11 cellular contexts compared by ENCODE assay signal in genomic region chr2:42854207-42854818, GRCh38.
A peak's percentile ranks its signal among the peaks of the same experiment; 100 is the strongest.
DNase-seq lines count a peak whose midpoint lies in the region; ATAC-seq and TF ChIP-seq lines count a peak whose summit lies in the region.
"Had no signal": no experiment of that assay in that cellular context is flagged by ENCODE, and none has a peak within 500 bp of the region (broad histone marks: within the 10 kb centered on the region; RNA-seq: fewer than 3 reads in every experiment).

No MANE protein-coding gene starts in this region.

- no peaks in the 10 kb centered on the region for H3K4me1 Mint-ChIP-seq in stimulated activated memory B cell treated with anti-CD40 and anti-IgM and Interleukin-4, amounts not matched to agents 10 μg/mL and 1 μg/mL and 100 μg/mL, for 72 hours
- no peaks in the 10 kb centered on the region for H3K4me1 Mint-ChIP-seq in stimulated activated naive CD8-positive, alpha-beta T cell treated with anti-CD3 and anti-CD28 coated beads, Interleukin-15, amount 100 ng/mL, for 72 hours

- ATAC-seq in RWPE2 (ENCODE audit: low read depth) = peak; percentile 84
- no peak for ATAC-seq in HG03565 (IDR thresholded peaks at IDR 0.05; ENCODE audit: unreplicated experiment)
- ATAC-seq in stimulated activated memory B cell treated with anti-CD40 and anti-IgM and Interleukin-4, amounts not matched to agents 10 μg/mL and 1 μg/mL and 100 μg/mL, for 72 hours = no peak
- ATAC-seq in stimulated activated naive CD8-positive, alpha-beta T cell treated with anti-CD3 and anti-CD28 coated beads, Interleukin-15, amount 100 ng/mL, for 72 hours = no peak

- TF ChIP-seq EP300 in tibial nerve (IDR thresholded peaks at IDR 0.05) = peak in 1 of 2 donors; percentile 26

- in situ Hi-C loops in GM13976 (cut with MboI; ENCODE audit: low sequenced_read_pairs, unreplicated experiment) = no loop called here

- H3K36me3 Mint-ChIP-seq in stimulated activated memory B cell treated with anti-CD40 and anti-IgM and Interleukin-4, amounts not matched to agents 10 μg/mL and 1 μg/mL and 100 μg/mL, for 72 hours = peaks cover 6% of the 10 kb centered on the region

- H3K27ac ChIP-seq in RWPE2 (ENCODE audit: poor library complexity, severe bottlenecking) (peak overlapping the region; percentile 47), tibial nerve (peak overlapping the region; percentile 70 to 88 (median 74))

- no peak for DNase-seq in RWPE2 (ENCODE audit: low spot score)
- peak; percentile 68 for DNase-seq in fibroblast of mammary gland (ENCODE audit: low read depth)
- DNase-seq in myocyte (ENCODE audit: low read depth) = peak; percentile 69
- DNase-seq in tibial nerve (ENCODE audit: low spot score in 2 of 2) = peak; percentile 57 to 60
- DNase-seq in GM13976 (ENCODE audit: low spot score) = no peak
- DNase-seq in stimulated activated naive CD8-positive, alpha-beta T cell treated with anti-CD3 and anti-CD28 coated beads, Interleukin-15, amount 100 ng/mL, for 72 hours = no peak
- DNase-seq: activated CD4-positive, alpha-beta T cell treated with anti-CD3 and anti-CD28 coated beads, Interleukin-2, amount 10 ng/mL, durations not matched to agents 24 days and 14 days; DMS79; NCI-H1930 had no signal

- H3K4me1 ChIP-seq in RWPE2 (ENCODE audit: insufficient read depth, poor library complexity, severe bottlenecking) (peaks cover 7% of the 10 kb centered on the region), tibial nerve (peaks cover 3 to 42% (median 20%) of the 10 kb centered on the region in 4 donors)

- no peak overlapping the region for H3K27ac Mint-ChIP-seq in stimulated activated memory B cell treated with anti-CD40 and anti-IgM and Interleukin-4, amounts not matched to agents 10 μg/mL and 1 μg/mL and 100 μg/mL, for 72 hours
- H3K27ac Mint-ChIP-seq in stimulated activated naive CD8-positive, alpha-beta T cell treated with anti-CD3 and anti-CD28 coated beads, Interleukin-15, amount 100 ng/mL, for 72 hours = no peak overlapping the region
- H3K27ac Mint-ChIP-seq: activated CD4-positive, alpha-beta T cell treated with anti-CD3 and anti-CD28 coated beads, Interleukin-2, amount 10 ng/mL, durations not matched to agents 24 days and 14 days had no signal

- peaks cover 5% of the 10 kb centered on the region for H3K9me3 Mint-ChIP-seq in stimulated activated memory B cell treated with anti-CD40 and anti-IgM and Interleukin-4, amounts not matched to agents 10 μg/mL and 1 μg/mL and 100 μg/mL, for 72 hours
- no peaks in the 10 kb centered on the region for H3K9me3 Mint-ChIP-seq in stimulated activated naive CD8-positive, alpha-beta T cell treated with anti-CD3 and anti-CD28 coated beads, Interleukin-15, amount 100 ng/mL, for 72 hours
- H3K9me3 Mint-ChIP-seq: activated CD4-positive, alpha-beta T cell treated with anti-CD3 and anti-CD28 coated beads, Interleukin-2, amount 10 ng/mL, durations not matched to agents 24 days and 14 days had no signal

- TF ChIP-seq CTCF in RWPE2 (IDR thresholded peaks at IDR 0.05; ENCODE audit: poor library complexity, severe bottlenecking) (no peak), fibroblast of mammary gland (conservative IDR thresholded peaks at IDR 0.05; ENCODE audit: control insufficient read depth, insufficient read depth, low read depth, low read length) (no peak), tibial nerve (IDR thresholded peaks at IDR 0.05) (no peak), GM13976 (IDR thresholded peaks at IDR 0.05; ENCODE audit: borderline replicate concordance, control extremely low read depth, extremely low read depth, insufficient read depth, missing control alignments) (no peak)

- H3K9me3 ChIP-seq in RWPE2 (ENCODE audit: severe bottlenecking) (no peaks in the 10 kb centered on the region), tibial nerve (peaks cover 0 to 16% (median 4%) of the 10 kb centered on the region in 4 donors)

- H3K36me3 ChIP-seq in RWPE2 (ENCODE audit: low read depth) (no peaks in the 10 kb centered on the region), tibial nerve (no peaks in the 10 kb centered on the region)

- WGBS in tibial nerve, 2 donors = 44 to 48% methylated on average over 16 of the region's 16 CpGs

- no peak for TF ChIP-seq POLR2A in tibial nerve (IDR thresholded peaks at IDR 0.05)

- no peaks in the 10 kb centered on the region for H3K27me3 Mint-ChIP-seq in stimulated activated memory B cell treated with anti-CD40 and anti-IgM and Interleukin-4, amounts not matched to agents 10 μg/mL and 1 μg/mL and 100 μg/mL, for 72 hours
- H3K27me3 Mint-ChIP-seq in stimulated activated naive CD8-positive, alpha-beta T cell treated with anti-CD3 and anti-CD28 coated beads, Interleukin-15, amount 100 ng/mL, for 72 hours = no peaks in the 10 kb centered on the region
- H3K27me3 Mint-ChIP-seq: activated CD4-positive, alpha-beta T cell treated with anti-CD3 and anti-CD28 coated beads, Interleukin-2, amount 10 ng/mL, durations not matched to agents 24 days and 14 days had no signal

- no peak overlapping the region for H3K4me3 Mint-ChIP-seq in stimulated activated memory B cell treated with anti-CD40 and anti-IgM and Interleukin-4, amounts not matched to agents 10 μg/mL and 1 μg/mL and 100 μg/mL, for 72 hours
- no peak overlapping the region for H3K4me3 Mint-ChIP-seq in stimulated activated naive CD8-positive, alpha-beta T cell treated with anti-CD3 and anti-CD28 coated beads, Interleukin-15, amount 100 ng/mL, for 72 hours
- H3K4me3 Mint-ChIP-seq: activated CD4-positive, alpha-beta T cell treated with anti-CD3 and anti-CD28 coated beads, Interleukin-2, amount 10 ng/mL, durations not matched to agents 24 days and 14 days had no signal

- H3K4me3 ChIP-seq in RWPE2 (ENCODE audit: severe bottlenecking) = no peak overlapping the region
- H3K4me3 ChIP-seq in fibroblast of mammary gland (ENCODE audit: control insufficient read depth, low read depth, low read length) = no peak overlapping the region
- no peak overlapping the region for H3K4me3 ChIP-seq in tibial nerve

- H3K27me3 ChIP-seq in RWPE2 (ENCODE audit: insufficient read depth, poor library complexity, severe bottlenecking) (no peaks in the 10 kb centered on the region), tibial nerve (no peaks in the 10 kb centered on the region)

Comparison
In these comparisons a context has a peak if more than half of its experiments do, and no peak if none do; other contexts are left out.
1. DNase-seq: peak in fibroblast of mammary gland (single experiment), myocyte (single experiment) and tibial nerve (2 of 2); none in RWPE2 (single experiment), GM13976 (single experiment) and stimulated activated naive CD8-positive, alpha-beta T cell treated with anti-CD3 and anti-CD28 coated beads, Interleukin-15, amount 100 ng/mL, for 72 hours (0 of 2).